Comparison of ENCODE assay signal across 37 cellular contexts in genomic region chr2:4828682-4829374, GRCh38.
"Had no signal": no experiment of that assay in that cellular context is flagged by ENCODE, and none has a peak within 500 bp of the region (broad histone marks: within the 10 kb centered on the region; RNA-seq: fewer than 3 reads in every experiment).

No MANE protein-coding gene starts in this region.

- H3K4me3 ChIP-seq: adrenal gland, body of pancreas, breast epithelium had no signal

- H3K9me3 Mint-ChIP-seq: activated B cell treated with CpG ODN at 0.5 μM for 24 hours; activated CD4-positive, alpha-beta T cell treated with anti-CD3 and anti-CD28 coated beads, Interleukin-2, amount 10 ng/mL, durations not matched to agents 7 days and 5 days; activated naive CD4-positive, alpha-beta T cell treated with anti-CD3 and anti-CD28 coated beads for 36 hours; activated naive CD8-positive, alpha-beta T cell treated with anti-CD3 and anti-CD28 coated beads for 36 hours; activated T-helper 1 cell treated with anti-CD3 and anti-CD28 coated beads, Interleukin-12 subunit alpha, Interleukin-12 subunit beta, Interleukin-2, Interleukin-4 antibody, amounts not matched to agents 30 ng/mL and 10 ng/mL and 1 ng/mL, durations not matched to agents 14 hours and 24 hours and 36 hours; T-helper 1 cell treated with Interleukin-12 subunit alpha and Interleukin-12 subunit beta and Interleukin-4 antibody, amounts not matched to agents 30 μg/mL and 1 μg/mL, for 36 hours had no signal

- H3K4me1 ChIP-seq: adrenal gland, body of pancreas, breast epithelium had no signal

- H3K27ac ChIP-seq: adrenal gland, body of pancreas, brain microvascular endothelial cell, breast epithelium, VCaP had no signal

- H3K36me3 Mint-ChIP-seq: activated CD4-positive, alpha-beta memory T cell treated with anti-CD3 and anti-CD28 coated beads for 36 hours; activated naive CD4-positive, alpha-beta T cell treated with anti-CD3 and anti-CD28 coated beads, Interleukin-2, amount 50 U/mL, for 72 hours; activated naive CD8-positive, alpha-beta T cell treated with anti-CD3 and anti-CD28 coated beads for 36 hours had no signal

- ATAC-seq: activated CD8-positive, alpha-beta T cell treated with anti-CD3 and anti-CD28 coated beads for 36 hours; activated naive CD4-positive, alpha-beta T cell treated with anti-CD3 and anti-CD28 coated beads, Interleukin-2, amount 50 U/mL, for 72 hours; activated T-cell treated with anti-CD3 and anti-CD28 coated beads, Interleukin-2, amount 50 U/mL, for 4 hours; activated T-cell treated with anti-CD3 and anti-CD28 coated beads, Interleukin-2, amount 50 U/mL, for 72 hours; activated T-helper 17 cell treated with anti-CD3 and anti-CD28 coated beads, Interleukin-2, amount 50 U/mL, for 72 hours; body of pancreas had no signal

- H3K27me3 ChIP-seq: adrenal gland, body of pancreas, brain microvascular endothelial cell, breast epithelium had no signal

- DNase-seq: activated B cell treated with CpG ODN at 0.5 μM for 24 hours; activated CD4-positive, alpha-beta memory T cell treated with anti-CD3 and anti-CD28 coated beads for 36 hours; activated CD4-positive, alpha-beta T cell treated with anti-CD3 and anti-CD28 coated beads for 4 hours; activated CD4-positive, alpha-beta T cell treated with anti-CD3 and anti-CD28 coated beads, Interleukin-2, amount 10 ng/mL, durations not matched to agents 7 days and 5 days; activated CD4-positive, alpha-beta T cell treated with anti-CD3 and anti-CD28 coated beads, Interleukin-2, amount 50 U/mL, for 4 hours; activated CD4-positive, CD25-positive, alpha-beta regulatory T cell treated with anti-CD3 and anti-CD28 coated beads, Interleukin-2, amount 50 U/mL, for 72 hours; activated CD8-positive, alpha-beta memory T cell treated with anti-CD3 and anti-CD28 coated beads, Interleukin-2, amount 50 U/mL, for 4 hours; activated CD8-positive, alpha-beta T cell treated with anti-CD3 and anti-CD28 coated beads for 36 hours; activated effector memory CD4-positive, alpha-beta T cell treated with anti-CD3 and anti-CD28 coated beads, Interleukin-2, amount 50 U/mL, for 16 hours; activated gamma-delta T cell treated with Interleukin-2 at 50 U/mL for 16 hours; activated naive CD4-positive, alpha-beta T cell; activated naive CD4-positive, alpha-beta T cell treated with anti-CD3 and anti-CD28 coated beads for 36 hours; activated naive CD4-positive, alpha-beta T cell treated with anti-CD3 and anti-CD28 coated beads, Interleukin-2, amount 50 U/mL, for 16 hours; activated naive CD8-positive, alpha-beta T cell treated with anti-CD3 and anti-CD28 coated beads for 36 hours; activated T-cell treated with anti-CD3 and anti-CD28 coated beads for 4 hours; activated T-cell treated with anti-CD3 and anti-CD28 coated beads, Interleukin-2, amount 50 U/mL, for 1 hour; activated T-cell treated with anti-CD3 and anti-CD28 coated beads, Interleukin-2, amount 50 U/mL, for 4 hours; activated T-cell treated with anti-CD3 and anti-CD28 coated beads, Interleukin-2, amount 50 U/mL, for 72 hours; adrenal gland; amniotic stem cell; aorta; body of pancreas; brain microvascular endothelial cell; central memory CD4-positive, alpha-beta T cell; SW 1271; T-helper 1 cell; T-helper 2 cell; T-helper 9 cell had no signal

- H3K27ac Mint-ChIP-seq: activated B cell treated with CpG ODN at 0.5 μM for 24 hours; activated CD4-positive, alpha-beta memory T cell treated with anti-CD3 and anti-CD28 coated beads for 36 hours; activated CD4-positive, alpha-beta T cell treated with anti-CD3 and anti-CD28 coated beads, Interleukin-2, amount 10 ng/mL, durations not matched to agents 7 days and 5 days; activated CD8-positive, alpha-beta T cell treated with anti-CD3 and anti-CD28 coated beads for 36 hours; activated naive CD4-positive, alpha-beta T cell treated with anti-CD3 and anti-CD28 coated beads for 36 hours; activated naive CD4-positive, alpha-beta T cell treated with anti-CD3 and anti-CD28 coated beads, Interleukin-2, amount 50 U/mL, for 72 hours; activated naive CD8-positive, alpha-beta T cell treated with anti-CD3 and anti-CD28 coated beads for 36 hours; activated T-cell treated with anti-CD3 and anti-CD28 coated beads, Interleukin-2, amount 50 U/mL, for 72 hours; activated T-helper 1 cell treated with anti-CD3 and anti-CD28 coated beads, Interleukin-12 subunit alpha, Interleukin-12 subunit beta, Interleukin-2, Interleukin-4 antibody, amounts not matched to agents 30 ng/mL and 10 ng/mL and 1 ng/mL, durations not matched to agents 14 hours and 24 hours and 36 hours; activated T-helper 17 cell treated with anti-CD3 and anti-CD28 coated beads, Interleukin-2, amount 50 U/mL, for 72 hours; T-helper 1 cell treated with Interleukin-12 subunit alpha and Interleukin-12 subunit beta and Interleukin-4 antibody, amounts not matched to agents 30 μg/mL and 1 μg/mL, for 36 hours; T-helper 2 cell treated with Interferon-gamma antibody and Interleukin-4, amounts not matched to agents 5 μg/mL and 100 μg/mL, for 36 hours had no signal

- H3K27me3 Mint-ChIP-seq: activated B cell treated with CpG ODN at 0.5 μM for 24 hours; activated CD4-positive, alpha-beta memory T cell treated with anti-CD3 and anti-CD28 coated beads for 36 hours; activated CD4-positive, alpha-beta T cell treated with anti-CD3 and anti-CD28 coated beads, Interleukin-2, amount 10 ng/mL, durations not matched to agents 7 days and 5 days; activated CD8-positive, alpha-beta T cell treated with anti-CD3 and anti-CD28 coated beads for 36 hours; activated naive CD8-positive, alpha-beta T cell treated with anti-CD3 and anti-CD28 coated beads for 36 hours; activated T-helper 17 cell treated with anti-CD3 and anti-CD28 coated beads, Interleukin-2, amount 50 U/mL, for 72 hours had no signal

- H3K9me3 ChIP-seq: adrenal gland, body of pancreas, breast epithelium had no signal

- H3K4me3 Mint-ChIP-seq: activated B cell treated with CpG ODN at 0.5 μM for 24 hours; activated CD4-positive, alpha-beta memory T cell treated with anti-CD3 and anti-CD28 coated beads for 36 hours; activated CD4-positive, alpha-beta T cell treated with anti-CD3 and anti-CD28 coated beads, Interleukin-2, amount 10 ng/mL, durations not matched to agents 7 days and 5 days; activated CD8-positive, alpha-beta T cell treated with anti-CD3 and anti-CD28 coated beads for 36 hours; activated naive CD4-positive, alpha-beta T cell treated with anti-CD3 and anti-CD28 coated beads for 36 hours; activated naive CD8-positive, alpha-beta T cell treated with anti-CD3 and anti-CD28 coated beads for 36 hours; activated T-cell treated with anti-CD3 and anti-CD28 coated beads, Interleukin-2, amount 50 U/mL, for 4 hours; activated T-cell treated with anti-CD3 and anti-CD28 coated beads, Interleukin-2, amount 50 U/mL, for 72 hours; activated T-helper 1 cell treated with anti-CD3 and anti-CD28 coated beads, Interleukin-12 subunit alpha, Interleukin-12 subunit beta, Interleukin-2, Interleukin-4 antibody, amounts not matched to agents 30 ng/mL and 10 ng/mL and 1 ng/mL, durations not matched to agents 14 hours and 24 hours and 36 hours; activated T-helper 17 cell treated with anti-CD3 and anti-CD28 coated beads, Interleukin-2, amount 50 U/mL, for 72 hours; T-helper 1 cell treated with Interleukin-12 subunit alpha and Interleukin-12 subunit beta and Interleukin-4 antibody, amounts not matched to agents 30 μg/mL and 1 μg/mL, for 36 hours; T-helper 2 cell treated with Interferon-gamma antibody and Interleukin-4, amounts not matched to agents 5 μg/mL and 100 μg/mL, for 36 hours had no signal

- H3K36me3 ChIP-seq: adrenal gland, brain microvascular endothelial cell, breast epithelium had no signal

- H3K4me1 Mint-ChIP-seq: activated B cell treated with CpG ODN at 0.5 μM for 24 hours; activated CD4-positive, alpha-beta T cell treated with anti-CD3 and anti-CD28 coated beads, Interleukin-2, amount 10 ng/mL, durations not matched to agents 7 days and 5 days; activated naive CD8-positive, alpha-beta T cell treated with anti-CD3 and anti-CD28 coated beads for 36 hours; activated T-helper 17 cell treated with anti-CD3 and anti-CD28 coated beads, Interleukin-2, amount 50 U/mL, for 72 hours had no signal

- FAIRE-seq: astrocyte, TTC549 had no signal
